Comparison of ENCODE assay signal across 8 cellular contexts in genomic region chr12:123267991-123268843, GRCh38. TPM values are rescaled to one million over a fixed set of nuclear protein-coding genes. Genes with fewer than 3 reads are reported as not detected.
DNase-seq lines count a peak whose midpoint lies in the region; ATAC-seq and TF ChIP-seq lines count a peak whose summit lies in the region.

No MANE protein-coding gene starts in this region.

- H3K36me3 Mint-ChIP-seq in CD8-positive, alpha-beta T cell: no peaks in the 10 kb centered on the region

- H3K27me3 Mint-ChIP-seq in CD8-positive, alpha-beta T cell (ENCODE audit: low read depth): no peaks in the 10 kb centered on the region

- intact Hi-C loops in CD8-positive, alpha-beta T cell (cut with DNase I, micrococcal nuclease): no loop called here

- no peak overlapping the region for H3K4me3 ChIP-seq in CD8-positive, alpha-beta T cell (ENCODE audit: low read depth, low read length)
- peak overlapping the region in 2 of 4 donors; percentile 7 to 28 for H3K4me3 ChIP-seq in upper lobe of left lung

- POLR2A ChIA-PET in CD8-positive, alpha-beta T cell (lab: Charles Lee): interaction anchor here (0.7 kb wide), 1 partner anchor 97 kb away, joined by 3 read pairs; no protein-coding TSS in a partner anchor

- no peak for TF ChIP-seq CTCF in CD8-positive, alpha-beta T cell (IDR thresholded peaks at IDR 0.05)
- no peak for TF ChIP-seq CTCF in upper lobe of left lung (IDR thresholded peaks at IDR 0.05)

- CTCF ChIA-PET in CD8-positive, alpha-beta T cell (lab: Charles Lee): interaction anchor here (0.9 to 2.8 kb wide), 4 partner anchors 30 to 315 kb away, joined by 3 to 14 read pairs (median 4); partner anchors contain the start of gene TMED2

- peaks cover 32% of the 10 kb centered on the region for H3K4me1 Mint-ChIP-seq in CD8-positive, alpha-beta T cell (ENCODE audit: low read depth)

- peak overlapping the region; percentile 53 for H3K27ac Mint-ChIP-seq in CD8-positive, alpha-beta T cell

- no peaks in the 10 kb centered on the region for H3K9me3 ChIP-seq in CD8-positive, alpha-beta T cell (ENCODE audit: low read length)
- no peaks in the 10 kb centered on the region for H3K9me3 ChIP-seq in upper lobe of left lung

- WGBS in upper lobe of left lung, 2 donors: 28% methylated on average over 22 of the region's 36 CpGs; no CpG with 5 or more reads in 1 of the 2 donors

- H3K4me3 Mint-ChIP-seq in CD8-positive, alpha-beta T cell: peak overlapping the region; percentile 71

- DNase-seq in CD8-positive, alpha-beta T cell: no peak
- DNase-seq in NCI-H1092 (lab: John Stamatoyannopoulos, UW) (peak; percentile 85), astrocyte of the hippocampus (ENCODE audit: low read depth, low spot score) (peak; percentile 66), middle frontal gyrus (ENCODE audit: extremely low spot score, low spot score) (peak; percentile 56), upper lobe of left lung (peak; percentile 31 to 80)

- peak in 1 of 4 donors; percentile 17 for TF ChIP-seq POLR2A in upper lobe of left lung (IDR thresholded peaks at IDR 0.05)

- no peak for TF ChIP-seq EP300 in upper lobe of left lung (IDR thresholded peaks at IDR 0.05)

- H3K27me3 ChIP-seq in CD8-positive, alpha-beta T cell (ENCODE audit: insufficient read depth, low read length): no peaks in the 10 kb centered on the region
- no peaks in the 10 kb centered on the region for H3K27me3 ChIP-seq in upper lobe of left lung

- no peaks in the 10 kb centered on the region for H3K36me3 ChIP-seq in CD8-positive, alpha-beta T cell (ENCODE audit: insufficient read depth, low read length)
- H3K36me3 ChIP-seq in upper lobe of left lung: peaks cover 0 to 34% (median 19%) of the 10 kb centered on the region in 4 donors

- H3K9me3 Mint-ChIP-seq in CD8-positive, alpha-beta T cell: no peaks in the 10 kb centered on the region

- ATAC-seq in CD8-positive, alpha-beta T cell: no peak
- peak; percentile 5 for ATAC-seq in upper lobe of left lung (ENCODE audit: low FRiP score in 2 of 2)
- no peak for ATAC-seq in GM21381 (IDR thresholded peaks at IDR 0.05; ENCODE audit: unreplicated experiment)
- ATAC-seq in GM18858 (IDR thresholded peaks at IDR 0.05; ENCODE audit: unreplicated experiment): no peak
- ATAC-seq in GM21529 (IDR thresholded peaks at IDR 0.05; ENCODE audit: unreplicated experiment): no peak

- peaks cover 26% of the 10 kb centered on the region for H3K4me1 ChIP-seq in CD8-positive, alpha-beta T cell (ENCODE audit: insufficient read depth, low read length)
- H3K4me1 ChIP-seq in upper lobe of left lung: peaks cover 33 to 42% (median 36%) of the 10 kb centered on the region in 4 donors

- H3K27ac ChIP-seq in CD8-positive, alpha-beta T cell (ENCODE audit: low read depth, low read length): no peak overlapping the region
- H3K27ac ChIP-seq in upper lobe of left lung: peak overlapping the region; percentile 66 to 91 (median 86)

RNA-seq across cellular contexts. Expression of gene CDK2AP1, which starts 3.4 kb away (rescaled TPM):
- total RNA-seq in CD8-positive, alpha-beta T cell: 1 to 10 TPM; 3.8 to 4.1 TPM
- total RNA-seq in upper lobe of left lung: 100 to 1,000 TPM in 1 of 6 donors, 10 to 100 TPM in 5; 29.3 to 122 (median 75.4) TPM

RNA-seq across cellular contexts. Expression of gene MTRFR, which starts 35.0 kb away (rescaled TPM):
- total RNA-seq in CD8-positive, alpha-beta T cell: 10 to 100 TPM; 37.7 to 39.4 TPM
- 10 to 100 TPM in 4 of 6 donors, 1 to 10 TPM in 2; 9.4 to 27.4 (median 13.6) TPM for total RNA-seq in upper lobe of left lung

RNA-seq across cellular contexts. Expression of gene MPHOSPH9, which starts 35.3 kb away (rescaled TPM):
- 10 to 100 TPM; 82.2 to 84.4 TPM for total RNA-seq in CD8-positive, alpha-beta T cell
- total RNA-seq in upper lobe of left lung: 10 to 100 TPM; 12.6 to 82.8 (median 17.6) TPM

Comparison
In these comparisons a context has a peak if more than half of its experiments do, and no peak if none do; other contexts are left out.
1. ATAC-seq: peak in upper lobe of left lung (2 of 2); none in CD8-positive, alpha-beta T cell (single experiment), GM21381 (single experiment), GM18858 (single experiment) and GM21529 (single experiment).
2. DNase-seq: peak in NCI-H1092 (single experiment), astrocyte of the hippocampus (single experiment), middle frontal gyrus (single experiment) and upper lobe of left lung (2 of 2); none in CD8-positive, alpha-beta T cell (0 of 7).
3. RNA of gene CDK2AP1, which starts 3.4 kb away (total RNA-seq): 29.3 to 122 TPM in upper lobe of left lung; 3.8 to 4.1 TPM in CD8-positive, alpha-beta T cell; every median in the first group is over 4 times any median in the second.